ENCODE assay signal across 8 cellular contexts in genomic region chr3:16550676-16551341, GRCh38. TPM values are rescaled to one million over a fixed set of nuclear protein-coding genes. Genes with fewer than 3 reads are reported as not detected.
A peak's percentile ranks its signal among the peaks of the same experiment; 100 is the strongest.
DNase-seq lines count a peak whose midpoint lies in the region; ATAC-seq, FAIRE-seq and TF ChIP-seq lines count a peak whose summit lies in the region.

No MANE protein-coding gene starts in this region.

- DNase-seq in DND-41 (peak; percentile 88), Kasumi-1 (lab: John Stamatoyannopoulos, UW) (peak; percentile 83 to 88), SHP77 treated with DMSO at 0.1 percent for 48 hours (lab: John Stamatoyannopoulos, UW) (peak; percentile 59), frontal cortex (ENCODE audit: low spot score in 2 of 2) (peak; percentile 30 to 47), ovary (peak; percentile 42 to 78 (median 57)), tibial artery (peak in 1 of 2 donors; percentile 73)
- DNase-seq in activated T-helper 9 cell treated with anti-CD3 and anti-CD28 coated beads, Interleukin-2, amount 50 U/mL, for 16 hours (ENCODE audit: low read depth) = peak; percentile 53

- FAIRE-seq in frontal cortex (lab: Jason Lieb, UNC) = no peak

- H3K79me2 ChIP-seq in DND-41 (ENCODE audit: insufficient read depth, low read length) = no peaks in the 10 kb centered on the region

- intact Hi-C loops in ovary (cut with DNase I) = loop anchor here in 3 of 4 donors (2.0 to 5.0 kb wide), 2 partner anchors 262 to 264 kb away; no protein-coding TSS in a partner anchor
- intact Hi-C loops in tibial artery (cut with DNase I; ENCODE audit: low total_unique reads) = loop anchor here (5.0 kb wide), 1 partner anchor 264 kb away; no protein-coding TSS in a partner anchor

- H3K27ac ChIP-seq in DND-41 (ENCODE audit: low read length) (peak overlapping the region; percentile 82), ovary (no peak overlapping the region), tibial artery (no peak overlapping the region)

- H2AFZ ChIP-seq in DND-41 (ENCODE audit: low read depth, low read length) = peak overlapping the region; percentile 84

- no peaks in the 10 kb centered on the region for H3K9me3 ChIP-seq in DND-41 (ENCODE audit: insufficient read depth, low read length, severe bottlenecking)
- no peaks in the 10 kb centered on the region for H3K9me3 ChIP-seq in ovary
- H3K9me3 ChIP-seq in tibial artery = no peaks in the 10 kb centered on the region

- ATAC-seq in DND-41 (ENCODE audit: insufficient read depth, low read depth) (peak; percentile 97), GM21737 (IDR thresholded peaks at IDR 0.05; ENCODE audit: unreplicated experiment) (peak; percentile 91)

- H4K20me1 ChIP-seq in DND-41 (ENCODE audit: insufficient read depth, low read length) = no peaks in the 10 kb centered on the region

- TF ChIP-seq EP300 in ovary (IDR thresholded peaks at IDR 0.05) = no peak

- H3K9ac ChIP-seq in DND-41 (ENCODE audit: low read depth, low read length) = peak overlapping the region; percentile 37

- H3K4me3 ChIP-seq in DND-41 (ENCODE audit: low read depth in 1 of 2, low read length in 2 of 2) (no peak overlapping the region), ovary (no peak overlapping the region), tibial artery (no peak overlapping the region)

- H3K27me3 ChIP-seq in DND-41 (ENCODE audit: insufficient read depth, low read length, poor library complexity) (no peaks in the 10 kb centered on the region), ovary (no peaks in the 10 kb centered on the region), tibial artery (no peaks in the 10 kb centered on the region)

- TF ChIP-seq POLR2A in ovary (IDR thresholded peaks at IDR 0.05) = no peak

- no peaks in the 10 kb centered on the region for H3K36me3 ChIP-seq in DND-41 (ENCODE audit: insufficient read depth, low read length)
- no peaks in the 10 kb centered on the region for H3K36me3 ChIP-seq in ovary
- no peaks in the 10 kb centered on the region for H3K36me3 ChIP-seq in tibial artery

- peak overlapping the region; percentile 33 for H3K4me2 ChIP-seq in DND-41 (ENCODE audit: insufficient read depth, low read length)

- H3K4me1 ChIP-seq in DND-41 (ENCODE audit: insufficient read depth, low read length) = peaks cover 14% of the 10 kb centered on the region
- H3K4me1 ChIP-seq in ovary (ENCODE audit: insufficient read depth) = peaks cover 2% of the 10 kb centered on the region
- H3K4me1 ChIP-seq in tibial artery = peaks cover 0 to 5% (median 3%) of the 10 kb centered on the region in 4 donors

- WGBS in ovary, 3 donors = 11 to 15% (median 12%) methylated on average over 7 of the region's 7 CpGs

- peak; percentile 97 for TF ChIP-seq CTCF in DND-41 (IDR thresholded peaks at IDR 0.05; ENCODE audit: borderline replicate concordance, extremely low read depth, low read length, poor library complexity, severe bottlenecking)
- peak; percentile 57 to 91 (median 87) for TF ChIP-seq CTCF in ovary (IDR thresholded peaks at IDR 0.05)
- peak; percentile 85 to 90 for TF ChIP-seq CTCF in tibial artery (IDR thresholded peaks at IDR 0.05)

RNA-seq across cellular contexts. Expression of gene RFTN1, which starts 37.3 kb away (rescaled TPM):
- 11.0 TPM for total RNA-seq in frontal cortex
- total RNA-seq in ovary = 10 to 100 TPM; 25.2 to 52.4 (median 42.5) TPM
- 10 to 100 TPM; 61.5 to 63.1 TPM for polyA plus RNA-seq in ovary

RNA-seq across cellular contexts. Expression of gene DAZL, which starts 54.4 kb away (rescaled TPM):
- total RNA-seq in frontal cortex (not detected), ovary (not detected)
- under 1 TPM in 1 of 2 donors, not detected in 1; 0.16 TPM for polyA plus RNA-seq in ovary
